In genomic region chr19:984165-984967, GRCh38 we compare ENCODE assay signal across 8 cellular contexts. TPM values are rescaled to one million over a fixed set of nuclear protein-coding genes. Genes with fewer than 3 reads are reported as not detected.
A peak's percentile ranks its signal among the peaks of the same experiment; 100 is the strongest.
DNase-seq lines count a peak whose midpoint lies in the region; ATAC-seq, FAIRE-seq and TF ChIP-seq lines count a peak whose summit lies in the region.

A gene with protein sequence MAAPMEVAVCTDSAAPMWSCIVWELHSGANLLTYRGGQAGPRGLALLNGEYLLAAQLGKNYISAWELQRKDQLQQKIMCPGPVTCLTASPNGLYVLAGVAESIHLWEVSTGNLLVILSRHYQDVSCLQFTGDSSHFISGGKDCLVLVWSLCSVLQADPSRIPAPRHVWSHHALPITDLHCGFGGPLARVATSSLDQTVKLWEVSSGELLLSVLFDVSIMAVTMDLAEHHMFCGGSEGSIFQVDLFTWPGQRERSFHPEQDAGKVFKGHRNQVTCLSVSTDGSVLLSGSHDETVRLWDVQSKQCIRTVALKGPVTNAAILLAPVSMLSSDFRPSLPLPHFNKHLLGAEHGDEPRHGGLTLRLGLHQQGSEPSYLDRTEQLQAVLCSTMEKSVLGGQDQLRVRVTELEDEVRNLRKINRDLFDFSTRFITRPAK (plus strand): TSS chr19:984345. CDS start chr19:984354, 9 bp downstream.

- POLR2A ChIA-PET in HepG2 (lab: Yijun Ruan, JAX) = interaction anchor here (0.6 to 4.5 kb wide), 21 partner anchors 8 to 187 kb away, joined by 3 to 61 read pairs (median 4); partner anchors contain the start of genes ABCA7, CNN2 and PTBP1

- intact Hi-C loops in dendritic cell treated with granulocyte-macrophage colony-stimulating factor and Interleukin-4, amounts not matched to agents 40 ng/mL and 50 ng/mL, for 4 days (cut with micrococcal nuclease) = loop anchor here (5.0 kb wide), 1 partner anchor 122 kb away; no protein-coding TSS in a partner anchor
- intact Hi-C loops in HepG2 (cut with micrococcal nuclease; ENCODE audit: unreplicated experiment) = no loop called here

- ATAC-seq in GM18861 (IDR thresholded peaks at IDR 0.05; ENCODE audit: unreplicated experiment) (peak; percentile 62), HG03439 (IDR thresholded peaks at IDR 0.05; ENCODE audit: unreplicated experiment) (peak; percentile 74), HepG2 (peak; percentile 58)

- TF ChIP-seq POLR2A in HepG2 (IDR thresholded peaks at IDR 0.05; ENCODE audit: insufficient read depth in 1 of 2, low read depth in 2 of 2, low read length in 2 of 2) = peak; percentile 69 to 77; a peak in 3 of 4 replicates

- CTCF ChIA-PET in HepG2 (lab: Yijun Ruan, JAX; ENCODE audit: low intra/inter-chr PET ratio, low total read pairs) = interaction anchor here (3.2 to 3.4 kb wide), 2 partner anchors 59 to 63 kb away, joined by 14 to 78 read pairs; partner anchors contain the start of gene ARID3A

- H2AFZ ChIP-seq in ACC112 (ENCODE audit: low read length, unreplicated experiment) (peak within 1 kb of the TSS; percentile 90), HepG2 (ENCODE audit: low read length) (no peak within 1 kb of the TSS)

- DNase-seq in NCI-H524 treated with DMSO at 0.1 percent for 48 hours (lab: John Stamatoyannopoulos, UW) = peak; percentile 27
- DNase-seq in activated CD4-positive, alpha-beta T cell treated with anti-CD3 and anti-CD28 coated beads, Interleukin-2, amount 50 U/mL, for 24 hours (ENCODE audit: low read depth in 1 of 2, low spot score in 1 of 2) = peak; percentile 78 to 89
- DNase-seq in HepG2 (ENCODE audit: low spot score) = peak; percentile 79
- peak; percentile 86 to 88 for DNase-seq in stimulated activated CD4-positive, alpha-beta T cell treated with anti-CD3 and anti-CD28 coated beads, Interleukin-2, amount 100 ng/mL, for 48 hours

- no peaks in the 10 kb centered on the region for H3K9me3 ChIP-seq in HepG2 (ENCODE audit: low read length)

- H3K27me3 Mint-ChIP-seq in dendritic cell treated with granulocyte-macrophage colony-stimulating factor and Interleukin-4, amounts not matched to agents 40 ng/mL and 50 ng/mL, for 4 days = no peaks in the 10 kb centered on the region

- peaks cover 46% of the 10 kb centered on the region for H3K36me3 Mint-ChIP-seq in dendritic cell treated with granulocyte-macrophage colony-stimulating factor and Interleukin-4, amounts not matched to agents 40 ng/mL and 50 ng/mL, for 4 days (ENCODE audit: low read depth)

- no peaks in the 10 kb centered on the region for H3K4me1 ChIP-seq in ACC112 (ENCODE audit: control insufficient read depth, insufficient read depth, low read length, unreplicated experiment)
- H3K4me1 ChIP-seq in HepG2 (ENCODE audit: insufficient read depth, low read length) = peaks cover 44% of the 10 kb centered on the region

- H3K27ac ChIP-seq in ACC112 (ENCODE audit: low read depth, low read length) (peak within 1 kb of the TSS; percentile 75), HepG2 (ENCODE audit: extremely low read length, insufficient read depth, low read length) (peak within 1 kb of the TSS; percentile 85)

- peaks cover 13% of the 10 kb centered on the region for H3K79me2 ChIP-seq in ACC112 (ENCODE audit: control insufficient read depth, insufficient read depth, low read length, unreplicated experiment)
- H3K79me2 ChIP-seq in HepG2 (ENCODE audit: insufficient read depth, low read length) = peaks cover 20% of the 10 kb centered on the region

- FAIRE-seq in HepG2 (lab: Jason Lieb, UNC) = peak; percentile 4

- peak within 1 kb of the TSS; percentile 97 for H3K4me2 ChIP-seq in HepG2 (ENCODE audit: low read depth, low read length)

- no TSS peak for BruUV-seq in HepG2 (replicated peaks; lab: Mats Ljungman, UMichigan)

- in situ Hi-C loops in HepG2 (cut with HindIII; ENCODE audit: extremely low pct_ligation_motif_present, low pct_unique_long_range_greater_than_20kb) = loop anchor here (5.0 to 10.0 kb wide), 3 partner anchors 62 to 220 kb away; no protein-coding TSS in a partner anchor

- H3K36me3 ChIP-seq in ACC112 (ENCODE audit: insufficient read depth, low read length) = no peaks in the 10 kb centered on the region
- peaks cover 14 to 27% of the 10 kb centered on the region in 2 experiments; a peak in 4 of 5 replicates for H3K36me3 ChIP-seq in HepG2 (replicated peaks in 1 of 2; ENCODE audit: control insufficient read depth in 1 of 2, insufficient read depth in 2 of 2, low read length in 2 of 2)

- peaks cover 52% of the 10 kb centered on the region for H3K4me1 Mint-ChIP-seq in dendritic cell treated with granulocyte-macrophage colony-stimulating factor and Interleukin-4, amounts not matched to agents 40 ng/mL and 50 ng/mL, for 4 days (ENCODE audit: low read depth)

- H3K4me3 ChIP-seq in ACC112 (ENCODE audit: low read depth, low read length) = peak within 1 kb of the TSS; percentile 98
- H3K4me3 ChIP-seq in HepG2 (replicated peaks in 1 of 3; ENCODE audit: insufficient read depth in 1 of 3, low read depth in 2 of 3, low read length in 3 of 3) = peak within 1 kb of the TSS; percentile 86 to 98 (median 95)

- under 1% methylated on average over 26 of the region's 78 CpGs for WGBS in HepG2 (ENCODE audit: low lambda C conversion rate)

- peak; percentile 37 for TF ChIP-seq CTCF in HepG2 (CRISPR knock-in tag; IDR thresholded peaks at IDR 0.05)

- H4K20me1 ChIP-seq in HepG2 (ENCODE audit: insufficient read depth, low read length) = no peaks in the 10 kb centered on the region

- no peaks in the 10 kb centered on the region for H3K9me3 Mint-ChIP-seq in dendritic cell treated with granulocyte-macrophage colony-stimulating factor and Interleukin-4, amounts not matched to agents 40 ng/mL and 50 ng/mL, for 4 days

- TF ChIP-seq EP300 in HepG2 (IDR thresholded peaks at IDR 0.05; ENCODE audit: low read depth in 2 of 2, low read length in 2 of 2) (no peak), HepG2 (CRISPR knock-in tag; IDR thresholded peaks at IDR 0.05; ENCODE audit: borderline replicate concordance) (peak; percentile 20; the same call in 1 of the 2 replicates)

- H3K9ac ChIP-seq in HepG2 (ENCODE audit: insufficient read depth, low read depth, low read length) = peak within 1 kb of the TSS; percentile 98

- H3K4me3 Mint-ChIP-seq in dendritic cell treated with granulocyte-macrophage colony-stimulating factor and Interleukin-4, amounts not matched to agents 40 ng/mL and 50 ng/mL, for 4 days = peak within 1 kb of the TSS; percentile 92

- peak within 1 kb of the TSS; percentile 95 for H3K27ac Mint-ChIP-seq in dendritic cell treated with granulocyte-macrophage colony-stimulating factor and Interleukin-4, amounts not matched to agents 40 ng/mL and 50 ng/mL, for 4 days

- H3K27me3 ChIP-seq in ACC112 (ENCODE audit: insufficient read depth, low read length) (no peaks in the 10 kb centered on the region), HepG2 (ENCODE audit: control insufficient read depth in 1 of 2, insufficient read depth in 2 of 2, low read length in 2 of 2) (no peaks in the 10 kb centered on the region)

- peak; percentile 58 for TF ChIP-seq RAD21 in HepG2 (CRISPR knock-in tag; IDR thresholded peaks at IDR 0.05)

TF ChIP-seq in HepG2, 621 proteins besides CTCF, POLR2A, EP300 and RAD21 (continues in another document):
- TF ChIP-seq TBX3 (IDR thresholded peaks at IDR 0.05; ENCODE audit: borderline replicate concordance) (no peak; the same call in 1 of the 2 replicates), ZNF720 (CRISPR knock-in tag; IDR thresholded peaks at IDR 0.05) (no peak), MEIS2 (CRISPR knock-in tag; IDR thresholded peaks at IDR 0.05) (no peak), ZNF441 (CRISPR knock-in tag; IDR thresholded peaks at IDR 0.05; ENCODE audit: borderline replicate concordance) (no peak), ZNF3 (CRISPR knock-in tag; IDR thresholded peaks at IDR 0.05) (no peak), SMAD3 (CRISPR knock-in tag; IDR thresholded peaks at IDR 0.05) (peak; percentile 48; the same call in 1 of the 2 replicates), ZBTB3 (CRISPR knock-in tag; IDR thresholded peaks at IDR 0.05; ENCODE audit: borderline replicate concordance, low read depth) (no peak), ZNF276 (CRISPR knock-in tag; IDR thresholded peaks at IDR 0.05; ENCODE audit: low read depth) (0 out of 2 replicates have a peak, but pooled peaks have one; percentile 34)

RNA-seq across cellular contexts. Expression of the gene that starts here (rescaled TPM):
- total RNA-seq in HepG2 (2016; rRNA removed; fragmentation: Illumina TruSeq; extraction: Trizol) = 47.6 and 49.7 TPM in 2 replicates
- 26.1 and 29.1 TPM in 2 replicates for total RNA-seq in HepG2 (2016; cell fraction: cytosol; rRNA removed; fragmentation: Illumina TruSeq; extraction: Trizol; ENCODE audit: low read depth)
- total RNA-seq in HepG2 (2016; cell fraction: insoluble cytoplasmic fraction; rRNA removed; fragmentation: Illumina TruSeq; extraction: Trizol) = 48.0 and 48.9 TPM in 2 replicates
- total RNA-seq in HepG2 (2016; cell fraction: membrane; rRNA removed; fragmentation: Illumina TruSeq; extraction: Trizol) = 31.0 and 31.9 TPM in 2 replicates
- 29.6 and 30.6 TPM in 2 replicates for total RNA-seq in HepG2 (2016; cell fraction: nucleus; rRNA removed; fragmentation: Illumina TruSeq; extraction: Trizol)
- polyA plus RNA-seq in HepG2 (2011; rRNA removed) = 36.4 and 44.6 TPM in 2 replicates
- 25.5 and 56.5 TPM in 2 replicates for polyA plus RNA-seq in HepG2 (2011; cell fraction: cytosol; rRNA removed)
- 182 and 212 TPM in 2 replicates for polyA plus RNA-seq in HepG2 (2011; cell fraction: nucleus; rRNA removed)
- 32.8 and 36.1 TPM in 2 replicates for polyA plus RNA-seq in HepG2 (2012)
- 33.6 and 34.5 TPM in 2 replicates for polyA plus RNA-seq in HepG2 (2016; cell fraction: cytosol; fragmentation: Illumina TruSeq; extraction: Trizol; ENCODE audit: low read depth)
- polyA plus RNA-seq in HepG2 (2016; cell fraction: insoluble cytoplasmic fraction; fragmentation: Illumina TruSeq; extraction: Trizol; ENCODE audit: low read depth) = 54.6 and 65.2 TPM in 2 replicates
- 27.0 and 27.2 TPM in 2 replicates for polyA plus RNA-seq in HepG2 (2016; cell fraction: membrane; fragmentation: Illumina TruSeq; extraction: Trizol; ENCODE audit: low read depth)
- 69.0 and 72.3 TPM in 2 replicates for polyA plus RNA-seq in HepG2 (2016; cell fraction: nucleus; fragmentation: Illumina TruSeq; extraction: Trizol; ENCODE audit: insufficient read depth, low read depth)
- 59.9 and 104 TPM in 2 replicates for polyA minus RNA-seq in HepG2 (2011; rRNA and poly(A)+ RNA removed; ENCODE audit: low replicate concordance)
- polyA minus RNA-seq in HepG2 (2011; cell fraction: cytosol; rRNA and poly(A)+ RNA removed) = 40.3 and 49.5 TPM in 2 replicates
- polyA minus RNA-seq in HepG2 (2011; cell fraction: nucleus; rRNA and poly(A)+ RNA removed) = 29.6 and 30.8 TPM in 2 replicates

Comparison
In these comparisons a context has a peak if more than half of its experiments do, and no peak if none do; other contexts are left out.
1. Peak in every context shown above with its lines: DNase-seq, ATAC-seq, H3K4me3 ChIP-seq and H3K27ac ChIP-seq.
2. DNase-seq: peak in every context shown above with its lines; median percentile 87 in stimulated activated CD4-positive, alpha-beta T cell treated with anti-CD3 and anti-CD28 coated beads, Interleukin-2, amount 100 ng/mL, for 48 hours; 84 in activated CD4-positive, alpha-beta T cell treated with anti-CD3 and anti-CD28 coated beads, Interleukin-2, amount 50 U/mL, for 24 hours; 79 in HepG2; 27 in NCI-H524 treated with DMSO at 0.1 percent for 48 hours.